Comparison of ENCODE assay signal across 8 cellular contexts in genomic region chr9:126690431-126691051, GRCh38.
A peak's percentile ranks its signal among the peaks of the same experiment; 100 is the strongest.
DNase-seq lines count a peak whose midpoint lies in the region; ATAC-seq and TF ChIP-seq lines count a peak whose summit lies in the region.

No MANE protein-coding gene starts in this region.

- H3K36me3 ChIP-seq in esophagus squamous epithelium = no peaks in the 10 kb centered on the region

- no peak overlapping the region for H3K27ac Mint-ChIP-seq in activated CD8-positive, alpha-beta memory T cell treated with anti-CD3 and anti-CD28 coated beads, Interleukin-2, amount 10 ng/mL, durations not matched to agents 7 days and 5 days

- H3K9me3 ChIP-seq in esophagus squamous epithelium = no peaks in the 10 kb centered on the region

- TF ChIP-seq CTCF in NB4 (IDR thresholded peaks at IDR 0.05; ENCODE audit: low read depth, low read length) = peak; percentile 56
- TF ChIP-seq CTCF in esophagus squamous epithelium (IDR thresholded peaks at IDR 0.05) = peak in 5 of 6 experiments; percentile 50 to 67 (median 54)

- H3K27ac ChIP-seq in esophagus squamous epithelium = no peak overlapping the region

- H3K4me1 Mint-ChIP-seq in activated CD8-positive, alpha-beta memory T cell treated with anti-CD3 and anti-CD28 coated beads, Interleukin-2, amount 10 ng/mL, durations not matched to agents 7 days and 5 days = no peaks in the 10 kb centered on the region

- DNase-seq in EH (ENCODE audit: low read depth) = peak; percentile 17
- DNase-seq in NB4 (ENCODE audit: low read depth) = peak; percentile 38
- DNase-seq in activated CD8-positive, alpha-beta memory T cell treated with anti-CD3 and anti-CD28 coated beads, Interleukin-2, amount 10 ng/mL, durations not matched to agents 7 days and 5 days = peak; percentile 71
- no peak for DNase-seq in esophagus squamous epithelium (lab: John Stamatoyannopoulos, UW)
- peak; percentile 80 for DNase-seq in posterior vena cava (ENCODE audit: low spot score)

- H3K4me3 ChIP-seq in NB4 (ENCODE audit: low read depth, low read length) = no peak overlapping the region
- no peak overlapping the region for H3K4me3 ChIP-seq in esophagus squamous epithelium

- H3K9me3 Mint-ChIP-seq in activated CD8-positive, alpha-beta memory T cell treated with anti-CD3 and anti-CD28 coated beads, Interleukin-2, amount 10 ng/mL, durations not matched to agents 7 days and 5 days (ENCODE audit: low read depth) = no peaks in the 10 kb centered on the region

- H3K27me3 ChIP-seq in esophagus squamous epithelium = peaks cover 0 to 98% (median 3%) of the 10 kb centered on the region in 4 donors

- TF ChIP-seq POLR2A in NB4 (IDR thresholded peaks at IDR 0.05; ENCODE audit: extremely low read depth, insufficient read length) (no peak), esophagus squamous epithelium (IDR thresholded peaks at IDR 0.05) (no peak)

- WGBS in esophagus squamous epithelium, 2 donors = 52 to 73% methylated on average over 3 to 14 of the region's 25 CpGs

- H3K27me3 Mint-ChIP-seq in activated CD8-positive, alpha-beta memory T cell treated with anti-CD3 and anti-CD28 coated beads, Interleukin-2, amount 10 ng/mL, durations not matched to agents 7 days and 5 days = peaks cover 22% of the 10 kb centered on the region

- intact Hi-C loops in esophagus squamous epithelium (cut with DNase I) (no loop called here), posterior vena cava (cut with DNase I) (no loop called here)

- peak; percentile 79 for ATAC-seq in activated CD8-positive, alpha-beta memory T cell treated with anti-CD3 and anti-CD28 coated beads, Interleukin-2, amount 10 ng/mL, durations not matched to agents 7 days and 5 days
- ATAC-seq in GM21423 (IDR thresholded peaks at IDR 0.05; ENCODE audit: unreplicated experiment) = no peak
- no peak for ATAC-seq in HG03139 (IDR thresholded peaks at IDR 0.05; ENCODE audit: unreplicated experiment)
- ATAC-seq in GM21576 (IDR thresholded peaks at IDR 0.05; ENCODE audit: unreplicated experiment) = no peak

- H3K36me3 Mint-ChIP-seq in activated CD8-positive, alpha-beta memory T cell treated with anti-CD3 and anti-CD28 coated beads, Interleukin-2, amount 10 ng/mL, durations not matched to agents 7 days and 5 days = no peaks in the 10 kb centered on the region

- CTCF ChIA-PET in activated CD8-positive, alpha-beta memory T cell treated with anti-CD3 and anti-CD28 coated beads, Interleukin-2, amount 10 ng/mL, durations not matched to agents 7 days and 5 days (lab: Charles Lee) = interaction anchor here (0.6 to 3.3 kb wide), 29 partner anchors 9 to 427 kb away, joined by 3 to 31 read pairs (median 4); no protein-coding TSS in a partner anchor

- no peaks in the 10 kb centered on the region for H3K4me1 ChIP-seq in esophagus squamous epithelium

- no peak overlapping the region for H3K4me3 Mint-ChIP-seq in activated CD8-positive, alpha-beta memory T cell treated with anti-CD3 and anti-CD28 coated beads, Interleukin-2, amount 10 ng/mL, durations not matched to agents 7 days and 5 days
